In genomic region chr4:123856689-123857545, GRCh38 we compare ENCODE assay signal across 10 cellular contexts.
DNase-seq lines count a peak whose midpoint lies in the region; ATAC-seq and TF ChIP-seq lines count a peak whose summit lies in the region.
"Had no signal": no experiment of that assay in that cellular context is flagged by ENCODE, and none has a peak within 500 bp of the region (broad histone marks: within the 10 kb centered on the region; RNA-seq: fewer than 3 reads in every experiment).

No MANE protein-coding gene starts in this region.

- H3K27ac ChIP-seq in Peyer's patch, result peak overlapping the region in 3 of 4 donors; percentile 33 to 67 (median 49)

- H3K36me3 ChIP-seq in Peyer's patch, result no peaks in the 10 kb centered on the region

- DNase-seq in EH (ENCODE audit: low read depth), result peak; percentile 56
- DNase-seq in Peyer's patch, result peak in 1 of 3 donors; percentile 57
- peak; percentile 63 to 73 for DNase-seq in foreskin fibroblast
- no peak for DNase-seq in osteocyte (ENCODE audit: extremely low spot score, unreplicated experiment)
- DNase-seq in activated CD4-positive, alpha-beta T cell treated with anti-CD3 and anti-CD28 coated beads, Interleukin-2, amount 10 ng/mL, durations not matched to agents 7 days and 5 days, result no peak
- DNase-seq: activated naive CD8-positive, alpha-beta T cell treated with anti-CD3 and anti-CD28 coated beads, Interleukin-2, amount 10 ng/mL, durations not matched to agents 7 days and 5 days had no signal

- peaks cover 25% of the 10 kb centered on the region for H3K4me1 Mint-ChIP-seq in osteocyte (ENCODE audit: unreplicated experiment)
- H3K4me1 Mint-ChIP-seq in activated CD4-positive, alpha-beta T cell treated with anti-CD3 and anti-CD28 coated beads, Interleukin-2, amount 10 ng/mL, durations not matched to agents 7 days and 5 days, result no peaks in the 10 kb centered on the region
- H3K4me1 Mint-ChIP-seq: activated naive CD8-positive, alpha-beta T cell treated with anti-CD3 and anti-CD28 coated beads, Interleukin-2, amount 10 ng/mL, durations not matched to agents 7 days and 5 days had no signal

- H3K4me3 ChIP-seq in Peyer's patch, result peak overlapping the region in 2 of 4 donors; percentile 7 to 30
- peak overlapping the region in 1 of 2 donors; percentile 10 for H3K4me3 ChIP-seq in foreskin fibroblast (ENCODE audit: low read depth in 1 of 2, low read length in 2 of 2)

- peak overlapping the region; percentile 47 for H3K4me3 Mint-ChIP-seq in osteocyte (ENCODE audit: unreplicated experiment)
- no peak overlapping the region for H3K4me3 Mint-ChIP-seq in activated CD4-positive, alpha-beta T cell treated with anti-CD3 and anti-CD28 coated beads, Interleukin-2, amount 10 ng/mL, durations not matched to agents 7 days and 5 days
- H3K4me3 Mint-ChIP-seq: activated naive CD8-positive, alpha-beta T cell treated with anti-CD3 and anti-CD28 coated beads, Interleukin-2, amount 10 ng/mL, durations not matched to agents 7 days and 5 days; stimulated activated naive CD8-positive, alpha-beta T cell treated with anti-CD3 and anti-CD28 coated beads, Interleukin-15, Interleukin-2, amounts not matched to agents 100 ng/mL and 50 ng/mL, for 24 hours had no signal

- H3K27ac Mint-ChIP-seq in osteocyte (ENCODE audit: unreplicated experiment), result peak overlapping the region; percentile 78
- no peak overlapping the region for H3K27ac Mint-ChIP-seq in activated CD4-positive, alpha-beta T cell treated with anti-CD3 and anti-CD28 coated beads, Interleukin-2, amount 10 ng/mL, durations not matched to agents 7 days and 5 days
- H3K27ac Mint-ChIP-seq: activated naive CD8-positive, alpha-beta T cell treated with anti-CD3 and anti-CD28 coated beads, Interleukin-2, amount 10 ng/mL, durations not matched to agents 7 days and 5 days; stimulated activated naive CD8-positive, alpha-beta T cell treated with anti-CD3 and anti-CD28 coated beads, Interleukin-15, Interleukin-2, amounts not matched to agents 100 ng/mL and 50 ng/mL, for 24 hours had no signal

- no peaks in the 10 kb centered on the region for H3K9me3 Mint-ChIP-seq in osteocyte (ENCODE audit: unreplicated experiment)
- no peaks in the 10 kb centered on the region for H3K9me3 Mint-ChIP-seq in activated CD4-positive, alpha-beta T cell treated with anti-CD3 and anti-CD28 coated beads, Interleukin-2, amount 10 ng/mL, durations not matched to agents 7 days and 5 days
- H3K9me3 Mint-ChIP-seq: activated naive CD8-positive, alpha-beta T cell treated with anti-CD3 and anti-CD28 coated beads, Interleukin-2, amount 10 ng/mL, durations not matched to agents 7 days and 5 days; stimulated activated naive CD8-positive, alpha-beta T cell treated with anti-CD3 and anti-CD28 coated beads, Interleukin-15, Interleukin-2, amounts not matched to agents 100 ng/mL and 50 ng/mL, for 24 hours had no signal

- H3K9me3 ChIP-seq in Peyer's patch, result no peaks in the 10 kb centered on the region

- no peaks in the 10 kb centered on the region for H3K36me3 Mint-ChIP-seq in osteocyte (ENCODE audit: unreplicated experiment)
- no peaks in the 10 kb centered on the region for H3K36me3 Mint-ChIP-seq in activated CD4-positive, alpha-beta T cell treated with anti-CD3 and anti-CD28 coated beads, Interleukin-2, amount 10 ng/mL, durations not matched to agents 7 days and 5 days (ENCODE audit: low read depth)
- H3K36me3 Mint-ChIP-seq: activated naive CD8-positive, alpha-beta T cell treated with anti-CD3 and anti-CD28 coated beads, Interleukin-2, amount 10 ng/mL, durations not matched to agents 7 days and 5 days had no signal

- no peaks in the 10 kb centered on the region for H3K4me1 ChIP-seq in Peyer's patch

- ATAC-seq in GM18517 (IDR thresholded peaks at IDR 0.05; ENCODE audit: unreplicated experiment) (no peak), HG03521 (IDR thresholded peaks at IDR 0.05; ENCODE audit: unreplicated experiment) (no peak), GM21723 (IDR thresholded peaks at IDR 0.05; ENCODE audit: unreplicated experiment) (no peak)

- no peak for TF ChIP-seq POLR2A in Peyer's patch (IDR thresholded peaks at IDR 0.05)

- POLR2A ChIA-PET in activated CD4-positive, alpha-beta T cell treated with anti-CD3 and anti-CD28 coated beads, Interleukin-2, amount 10 ng/mL, durations not matched to agents 7 days and 5 days (lab: Charles Lee), result no interaction called here

- no peaks in the 10 kb centered on the region for H3K27me3 Mint-ChIP-seq in osteocyte (ENCODE audit: unreplicated experiment)
- peaks cover 6% of the 10 kb centered on the region for H3K27me3 Mint-ChIP-seq in activated CD4-positive, alpha-beta T cell treated with anti-CD3 and anti-CD28 coated beads, Interleukin-2, amount 10 ng/mL, durations not matched to agents 7 days and 5 days

- CTCF ChIA-PET in activated CD4-positive, alpha-beta T cell treated with anti-CD3 and anti-CD28 coated beads, Interleukin-2, amount 10 ng/mL, durations not matched to agents 7 days and 5 days (lab: Charles Lee), result no interaction called here

- no peaks in the 10 kb centered on the region for H3K27me3 ChIP-seq in Peyer's patch

- TF ChIP-seq CTCF in Peyer's patch (IDR thresholded peaks at IDR 0.05), result peak in 3 of 6 experiments; percentile 31 to 44 (median 40)
- no peak for TF ChIP-seq CTCF in foreskin fibroblast (IDR thresholded peaks at IDR 0.05; ENCODE audit: low read depth, low read length)
- no peak for TF ChIP-seq CTCF in osteocyte (IDR thresholded peaks at IDR 0.05)

Comparison
In these comparisons a context has a peak if more than half of its experiments do, and no peak if none do; other contexts are left out.
1. DNase-seq: peak in EH (single experiment) and foreskin fibroblast (2 of 2); none in osteocyte (single experiment) and activated CD4-positive, alpha-beta T cell treated with anti-CD3 and anti-CD28 coated beads, Interleukin-2, amount 10 ng/mL, durations not matched to agents 7 days and 5 days (single experiment).